10 cellular contexts compared by ENCODE assay signal in the genomic region with DNA sequence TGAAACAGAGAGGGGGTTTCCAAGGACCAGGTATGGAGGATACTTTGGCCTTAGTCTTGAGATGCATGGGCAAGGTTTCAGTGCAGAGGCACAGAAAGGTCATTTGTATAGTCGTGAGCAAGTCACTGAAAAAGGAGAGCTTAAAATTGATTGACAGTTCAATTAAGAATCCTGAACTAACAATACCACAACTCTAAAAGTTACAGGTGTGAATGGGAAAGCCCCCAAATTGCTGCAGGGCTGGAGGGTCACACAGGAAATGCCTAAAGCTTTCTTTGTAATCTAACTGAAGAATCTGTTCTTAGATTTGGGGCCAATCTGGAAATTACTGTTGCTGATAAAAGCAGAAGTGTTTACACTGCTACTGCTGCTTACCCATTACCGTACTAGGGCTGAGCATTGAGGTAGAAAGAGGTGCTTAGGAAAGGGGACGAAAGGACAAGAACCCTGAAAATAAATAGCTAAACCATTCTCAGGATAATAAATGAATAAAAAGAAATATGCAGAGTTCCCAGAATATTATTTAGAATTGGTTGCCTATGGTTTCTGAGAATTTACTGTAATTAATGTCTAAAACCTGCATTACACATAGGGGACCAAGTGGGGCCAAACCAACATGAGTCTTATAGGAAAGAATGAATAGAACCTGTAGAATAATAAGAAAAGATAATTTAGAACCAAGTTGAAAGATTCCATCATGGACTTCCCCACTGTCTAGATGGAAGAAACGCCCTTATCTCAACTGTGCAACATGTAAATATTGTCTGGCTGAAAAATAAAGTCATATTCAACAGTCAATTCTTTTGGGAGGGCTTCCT.
DNase-seq lines count a peak whose midpoint lies in the region; ATAC-seq and TF ChIP-seq lines count a peak whose summit lies in the region.
"Had no signal": no experiment of that assay in that cellular context is flagged by ENCODE, and none has a peak within 500 bp of the region (broad histone marks: within the 10 kb centered on the region; RNA-seq: fewer than 3 reads in every experiment).

No MANE protein-coding gene starts in this region.

- H3K9me3 Mint-ChIP-seq in nephron progenitor cell (peaks cover 13% of the 10 kb centered on the region), CD14-positive monocyte (peaks cover 0 to 5% (median 1%) of the 10 kb centered on the region in 7 donors)
- H3K9me3 Mint-ChIP-seq: activated T-cell treated with anti-CD3 and anti-CD28 coated beads, Interleukin-2, amount 50 U/mL, for 72 hours had no signal

- CTCF ChIA-PET in GM10248 (lab: Yijun Ruan, JAX), result no interaction called here

- intact Hi-C loops in CD14-positive monocyte (cut with micrococcal nuclease), result no loop called here

- no peak for TF ChIP-seq CTCF in GM10248 (IDR thresholded peaks at IDR 0.05; ENCODE audit: control extremely low read depth, extremely low read depth, low read depth, missing control alignments)
- no peak for TF ChIP-seq CTCF in nephron progenitor cell (IDR thresholded peaks at IDR 0.05)
- TF ChIP-seq CTCF in CD14-positive monocyte (IDR thresholded peaks at IDR 0.05), result no peak

- peak; percentile 93 for ATAC-seq in GM19324 (IDR thresholded peaks at IDR 0.05; ENCODE audit: low FRiP score, unreplicated experiment)
- ATAC-seq in HG02798 (IDR thresholded peaks at IDR 0.05; ENCODE audit: poor library complexity, unreplicated experiment), result peak; percentile 91
- ATAC-seq in HG03558 (IDR thresholded peaks at IDR 0.05; ENCODE audit: extremely low read depth, unreplicated experiment), result peak; percentile 80

- DNase-seq in GM10248 (ENCODE audit: extremely low spot score), result peak; percentile 20
- no peak for DNase-seq in nephron progenitor cell
- DNase-seq in activated CD4-positive, alpha-beta T cell treated with anti-CD3 and anti-CD28 coated beads for 4 hours, result no peak
- DNase-seq in CD14-positive monocyte (ENCODE audit: low spot score), result no peak
- no peak for DNase-seq in T-helper 9 cell
- DNase-seq: activated T-cell treated with anti-CD3 and anti-CD28 coated beads, Interleukin-2, amount 50 U/mL, for 72 hours; NCI-H446 treated with DMSO at 0.1 percent for 48 hours had no signal

- no peaks in the 10 kb centered on the region for H3K27me3 Mint-ChIP-seq in nephron progenitor cell (ENCODE audit: low read depth, poor library complexity)
- no peaks in the 10 kb centered on the region for H3K27me3 Mint-ChIP-seq in CD14-positive monocyte (ENCODE audit: low read depth in 3 of 3)

- H3K4me3 Mint-ChIP-seq in nephron progenitor cell (no peak overlapping the region), CD14-positive monocyte (no peak overlapping the region)
- H3K4me3 Mint-ChIP-seq: activated T-cell treated with anti-CD3 and anti-CD28 coated beads, Interleukin-2, amount 50 U/mL, for 72 hours had no signal

- POLR2A ChIA-PET in GM10248 (lab: Yijun Ruan, JAX), result no interaction called here

- H3K4me1 Mint-ChIP-seq in nephron progenitor cell (no peaks in the 10 kb centered on the region), CD14-positive monocyte (no peaks in the 10 kb centered on the region)

- H3K27ac Mint-ChIP-seq in nephron progenitor cell, result no peak overlapping the region
- no peak overlapping the region for H3K27ac Mint-ChIP-seq in CD14-positive monocyte
- H3K27ac Mint-ChIP-seq: activated T-cell treated with anti-CD3 and anti-CD28 coated beads, Interleukin-2, amount 50 U/mL, for 72 hours had no signal

- H3K36me3 Mint-ChIP-seq in nephron progenitor cell (ENCODE audit: low read depth) (no peaks in the 10 kb centered on the region), CD14-positive monocyte (no peaks in the 10 kb centered on the region)
